Comparison of ENCODE assay signal across 8 cellular contexts in the genomic region with DNA sequence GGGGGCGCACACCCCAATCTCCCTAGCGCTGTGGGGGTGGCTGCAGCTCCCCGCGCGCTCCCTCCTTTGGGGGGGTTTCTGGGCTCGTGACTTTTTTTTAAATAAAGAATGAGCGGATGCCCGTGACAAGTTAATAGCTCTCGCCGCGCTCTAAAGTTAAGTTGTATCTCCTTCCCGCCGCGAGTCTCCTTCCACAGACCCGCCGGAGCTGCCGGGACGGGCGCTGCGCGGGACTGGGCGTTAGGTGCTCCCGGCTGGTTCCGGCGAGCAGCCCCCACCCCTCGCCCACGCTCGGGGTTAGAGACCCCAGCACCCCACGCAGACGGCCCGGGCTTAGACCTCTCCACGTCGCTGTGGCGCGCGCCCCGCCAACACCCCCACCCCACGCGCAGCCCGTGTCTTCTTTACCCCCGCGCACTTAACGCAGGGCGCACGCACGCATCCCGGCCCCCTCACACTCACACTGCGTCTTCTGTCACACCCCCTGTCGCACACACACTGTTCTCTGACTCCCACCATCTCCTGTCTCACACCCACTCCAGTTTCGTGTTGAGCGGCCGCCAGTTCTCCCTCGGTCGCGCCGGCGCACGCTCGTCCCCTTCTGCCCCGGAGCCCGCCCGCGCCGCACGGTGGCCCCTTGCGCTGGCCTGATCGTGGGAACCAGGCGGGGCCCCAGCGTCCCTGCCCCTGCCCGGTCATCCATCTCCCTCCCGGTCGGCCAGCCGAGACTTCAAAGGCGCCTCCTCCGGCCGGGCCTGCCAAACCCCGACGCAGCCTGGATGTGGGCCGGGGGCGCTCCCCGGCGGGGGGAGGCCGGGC.
DNase-seq lines count a peak whose midpoint lies in the region; ATAC-seq, FAIRE-seq and TF ChIP-seq lines count a peak whose summit lies in the region.

No MANE protein-coding gene starts in this region.

- H3K36me3 Mint-ChIP-seq in activated T-cell treated with anti-CD3 and anti-CD28 coated beads, Interleukin-2, amount 50 U/mL, for 72 hours (ENCODE audit: insufficient read depth in 2 of 2), result peaks cover 0 to 2% of the 10 kb centered on the region in 2 donors
- no peaks in the 10 kb centered on the region for H3K36me3 Mint-ChIP-seq in neural crest cell (ENCODE audit: low read depth)

- H3K4me3 ChIP-seq in GM08714 (ENCODE audit: low read length), result peak overlapping the region; percentile 58; the same call in 1 of the 2 replicates

- ATAC-seq in HG03469 (IDR thresholded peaks at IDR 0.05; ENCODE audit: unreplicated experiment) (peak; percentile 39), GM19324 (IDR thresholded peaks at IDR 0.05; ENCODE audit: low FRiP score, unreplicated experiment) (no peak)
- ATAC-seq in activated T-cell treated with anti-CD3 and anti-CD28 coated beads, Interleukin-2, amount 50 U/mL, for 72 hours (replicated peaks in 1 of 2), result peak; percentile 39 to 59

- peaks cover 0 to 2% of the 10 kb centered on the region in 2 donors for H3K9me3 Mint-ChIP-seq in activated T-cell treated with anti-CD3 and anti-CD28 coated beads, Interleukin-2, amount 50 U/mL, for 72 hours
- H3K9me3 Mint-ChIP-seq in neural crest cell, result no peaks in the 10 kb centered on the region

- peaks cover 11% of the 10 kb centered on the region for H3K4me1 Mint-ChIP-seq in activated T-cell treated with anti-CD3 and anti-CD28 coated beads, Interleukin-2, amount 50 U/mL, for 72 hours (ENCODE audit: low read depth)
- peaks cover 24% of the 10 kb centered on the region for H3K4me1 Mint-ChIP-seq in neural crest cell

- no peak for FAIRE-seq in frontal cortex (lab: Jason Lieb, UNC)

- H3K27me3 Mint-ChIP-seq in activated T-cell treated with anti-CD3 and anti-CD28 coated beads, Interleukin-2, amount 50 U/mL, for 72 hours (ENCODE audit: low read depth), result peaks cover 24% of the 10 kb centered on the region
- peaks cover 12% of the 10 kb centered on the region for H3K27me3 Mint-ChIP-seq in neural crest cell (ENCODE audit: low read depth)

- DNase-seq in activated T-cell treated with anti-CD3 and anti-CD28 coated beads, Interleukin-2, amount 50 U/mL, for 72 hours, result peak; percentile 14 to 33
- peak; percentile 46 to 54 for DNase-seq in frontal cortex (ENCODE audit: low spot score in 2 of 2)
- peak; percentile 62 for DNase-seq in neural crest cell (ENCODE audit: low read depth, low spot score)
- DNase-seq in RPMI8226, result no peak
- no peak for DNase-seq in NCI-H446 (lab: John Stamatoyannopoulos, UW)

- H3K4me3 Mint-ChIP-seq in activated T-cell treated with anti-CD3 and anti-CD28 coated beads, Interleukin-2, amount 50 U/mL, for 72 hours, result peak overlapping the region; percentile 51 to 84
- H3K4me3 Mint-ChIP-seq in neural crest cell, result peak overlapping the region; percentile 90

- no peak overlapping the region for H3K27ac Mint-ChIP-seq in activated T-cell treated with anti-CD3 and anti-CD28 coated beads, Interleukin-2, amount 50 U/mL, for 72 hours
- peak overlapping the region; percentile 35 for H3K27ac Mint-ChIP-seq in neural crest cell (ENCODE audit: unreplicated experiment)

- no peak for TF ChIP-seq CTCF in neural crest cell (conservative IDR thresholded peaks at IDR 0.05)

Comparison
In these comparisons a context has a peak if more than half of its experiments do, and no peak if none do; other contexts are left out.
1. DNase-seq: peak in activated T-cell treated with anti-CD3 and anti-CD28 coated beads, Interleukin-2, amount 50 U/mL, for 72 hours (2 of 2), frontal cortex (2 of 2) and neural crest cell (single experiment); none in RPMI8226 (single experiment) and NCI-H446 (0 of 2).